Comparison of ENCODE assay signal across 3 cellular contexts in genomic region chr1:192130865-192131264, GRCh38. TPM values are rescaled to one million over a fixed set of nuclear protein-coding genes. Genes with fewer than 3 reads are reported as not detected.
"Had no signal": no experiment of that assay in that cellular context is flagged by ENCODE, and none has a peak within 500 bp of the region (broad histone marks: within the 10 kb centered on the region; RNA-seq: fewer than 3 reads in every experiment).

No MANE protein-coding gene starts in this region.

RNA-seq across cellular contexts. Expression of gene RGS18, which starts 27.4 kb away (rescaled TPM):
- total RNA-seq: HepG2, HT-29, HT1080 had no signal
- polyA plus RNA-seq: HepG2 had no signal
